ENCODE assay signal across 8 cellular contexts in the genomic region with DNA sequence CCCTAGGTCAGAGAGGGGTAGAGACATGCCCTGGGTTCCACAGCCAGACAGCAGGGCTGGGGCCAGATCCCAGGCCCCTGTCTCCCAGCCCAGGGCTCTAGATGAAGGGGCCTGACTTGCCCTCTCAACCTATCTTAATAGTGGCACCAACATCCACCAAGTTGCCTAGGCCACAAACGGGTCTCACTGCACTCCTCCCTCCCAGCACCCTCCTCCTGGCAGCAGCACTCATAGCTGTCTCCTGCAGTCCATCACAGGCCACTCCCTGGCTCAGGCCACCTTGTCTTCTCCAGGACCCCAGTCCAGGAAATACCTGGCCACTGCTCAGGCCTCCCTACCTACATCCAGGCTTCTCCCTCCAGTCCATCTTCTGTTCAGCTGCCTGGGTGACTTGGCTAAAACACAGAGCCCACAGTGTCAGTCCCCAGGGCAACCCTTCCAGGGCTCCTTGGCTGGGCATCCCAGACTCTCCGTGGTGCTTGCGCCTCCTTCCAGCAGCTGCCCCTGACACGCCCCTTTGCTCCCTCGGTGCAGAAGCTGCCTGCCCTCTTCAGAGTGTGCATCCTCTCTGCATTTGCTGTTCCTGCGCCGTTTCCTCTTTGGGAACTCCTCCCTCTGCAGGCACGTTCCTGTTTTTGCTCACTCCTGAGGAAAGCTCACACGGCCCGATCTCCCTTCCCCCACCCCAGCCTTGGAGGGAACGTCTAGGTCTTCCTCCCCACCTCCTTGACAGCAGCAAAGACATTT.
DNase-seq lines count a peak whose midpoint lies in the region; ATAC-seq and TF ChIP-seq lines count a peak whose summit lies in the region.

No MANE protein-coding gene starts in this region.

- peaks cover 12% of the 10 kb centered on the region for H3K27me3 Mint-ChIP-seq in dendritic cell treated with granulocyte-macrophage colony-stimulating factor and Interleukin-4, amounts not matched to agents 40 ng/mL and 50 ng/mL, for 4 days

- no peak for ATAC-seq in GM21723 (IDR thresholded peaks at IDR 0.05; ENCODE audit: unreplicated experiment)
- ATAC-seq in GM18868 (IDR thresholded peaks at IDR 0.05; ENCODE audit: unreplicated experiment) = no peak

- peak overlapping the region; percentile 98 for H3K27ac Mint-ChIP-seq in dendritic cell treated with granulocyte-macrophage colony-stimulating factor and Interleukin-4, amounts not matched to agents 40 ng/mL and 50 ng/mL, for 4 days

- H3K27ac ChIP-seq in mucosa of rectum (ENCODE audit: low read depth in 2 of 2, low read length in 2 of 2) = peak overlapping the region; percentile 60 to 76

- H3K4me1 Mint-ChIP-seq in dendritic cell treated with granulocyte-macrophage colony-stimulating factor and Interleukin-4, amounts not matched to agents 40 ng/mL and 50 ng/mL, for 4 days (ENCODE audit: low read depth) = peaks cover 54% of the 10 kb centered on the region

- TF ChIP-seq CTCF in AG10803 (conservative IDR thresholded peaks at IDR 0.05; ENCODE audit: low read length) = peak; percentile 29

- H3K4me3 ChIP-seq in AG10803 (ENCODE audit: low read length) (no peak overlapping the region), mucosa of rectum (ENCODE audit: low read length in 2 of 2) (peak overlapping the region; percentile 26)

- H3K9me3 ChIP-seq in mucosa of rectum (ENCODE audit: control insufficient read depth in 2 of 2, low read length in 2 of 2) = no peaks in the 10 kb centered on the region

- peaks cover 12 to 24% of the 10 kb centered on the region in 2 donors for H3K4me1 ChIP-seq in mucosa of rectum (ENCODE audit: control insufficient read depth in 2 of 2, insufficient read depth in 2 of 2, low read length in 2 of 2)

- DNase-seq in AG10803 (ENCODE audit: low read depth) (peak; percentile 68), NOMO-1 (lab: John Stamatoyannopoulos, UW; ENCODE audit: unreplicated experiment in 2 of 2) (peak; percentile 42 to 66), NCI-H2196 treated with DMSO at 0.1 percent for 48 hours (lab: John Stamatoyannopoulos, UW; ENCODE audit: unreplicated experiment) (no peak)
- no peak for DNase-seq in effector CD4-positive, alpha-beta T cell

- peaks cover 11% of the 10 kb centered on the region for H3K9me3 Mint-ChIP-seq in dendritic cell treated with granulocyte-macrophage colony-stimulating factor and Interleukin-4, amounts not matched to agents 40 ng/mL and 50 ng/mL, for 4 days

- peak overlapping the region; percentile 66 for H3K4me3 Mint-ChIP-seq in dendritic cell treated with granulocyte-macrophage colony-stimulating factor and Interleukin-4, amounts not matched to agents 40 ng/mL and 50 ng/mL, for 4 days

- H3K27me3 ChIP-seq in mucosa of rectum (ENCODE audit: control insufficient read depth in 2 of 2, insufficient read depth in 2 of 2, low read length in 2 of 2) = no peaks in the 10 kb centered on the region

- peak overlapping the region; percentile 10 to 56 for H3K9ac ChIP-seq in mucosa of rectum (ENCODE audit: low read depth in 1 of 2, low read length in 2 of 2)

- intact Hi-C loops in dendritic cell treated with granulocyte-macrophage colony-stimulating factor and Interleukin-4, amounts not matched to agents 40 ng/mL and 50 ng/mL, for 4 days (cut with micrococcal nuclease) = loop anchor here (2.0 to 5.0 kb wide), 2 partner anchors 41 to 43 kb away; partner anchors contain the start of gene LRRC32

- H3K36me3 ChIP-seq in mucosa of rectum (ENCODE audit: control insufficient read depth in 2 of 2, insufficient read depth in 2 of 2, low read length in 2 of 2) = no peaks in the 10 kb centered on the region

- H3K36me3 Mint-ChIP-seq in dendritic cell treated with granulocyte-macrophage colony-stimulating factor and Interleukin-4, amounts not matched to agents 40 ng/mL and 50 ng/mL, for 4 days (ENCODE audit: low read depth) = peaks cover 8% of the 10 kb centered on the region

Comparison
In these comparisons a context has a peak if more than half of its experiments do, and no peak if none do; other contexts are left out.
1. DNase-seq: peak in AG10803 (single experiment) and NOMO-1 (2 of 2); none in NCI-H2196 treated with DMSO at 0.1 percent for 48 hours (single experiment) and effector CD4-positive, alpha-beta T cell (single experiment).